ENCODE assay signal across 29 cellular contexts in genomic region chr14:89524412-89524811, GRCh38.
"Had no signal": no experiment of that assay in that cellular context is flagged by ENCODE, and none has a peak within 500 bp of the region (broad histone marks: within the 10 kb centered on the region; RNA-seq: fewer than 3 reads in every experiment).

No MANE protein-coding gene starts in this region.

- ATAC-seq: activated CD4-positive, alpha-beta T cell treated with anti-CD3 and anti-CD28 coated beads for 36 hours; activated naive CD4-positive, alpha-beta T cell treated with anti-CD3 and anti-CD28 coated beads, Interleukin-2, amount 50 U/mL, for 72 hours; activated T-cell treated with anti-CD3 and anti-CD28 coated beads, Interleukin-2, amount 50 U/mL, for 72 hours had no signal

- H3K27ac Mint-ChIP-seq: activated CD4-positive, alpha-beta memory T cell treated with anti-CD3 and anti-CD28 coated beads, Interleukin-2, amount 10 ng/mL, durations not matched to agents 7 days and 5 days; activated CD4-positive, alpha-beta T cell treated with anti-CD3 and anti-CD28 coated beads for 36 hours; activated CD4-positive, alpha-beta T cell treated with anti-CD3 and anti-CD28 coated beads, Interleukin-2, amount 10 ng/mL, durations not matched to agents 24 days and 14 days; activated naive CD4-positive, alpha-beta T cell treated with anti-CD3 and anti-CD28 coated beads, Interleukin-2, amount 10 ng/mL, durations not matched to agents 7 days and 5 days; activated naive CD4-positive, alpha-beta T cell treated with anti-CD3 and anti-CD28 coated beads, Interleukin-2, amount 50 U/mL, for 72 hours; activated naive CD8-positive, alpha-beta T cell treated with anti-CD3 and anti-CD28 coated beads, Interleukin-2, amount 10 ng/mL, durations not matched to agents 7 days and 5 days; activated T-cell treated with anti-CD3 and anti-CD28 coated beads, Interleukin-2, amount 50 U/mL, for 24 hours had no signal

- H3K27me3 Mint-ChIP-seq: activated CD4-positive, alpha-beta memory T cell treated with anti-CD3 and anti-CD28 coated beads, Interleukin-2, amount 10 ng/mL, durations not matched to agents 7 days and 5 days; activated CD4-positive, alpha-beta T cell treated with anti-CD3 and anti-CD28 coated beads for 36 hours; activated CD4-positive, alpha-beta T cell treated with anti-CD3 and anti-CD28 coated beads, Interleukin-2, amount 10 ng/mL, durations not matched to agents 24 days and 14 days; activated naive CD4-positive, alpha-beta T cell treated with anti-CD3 and anti-CD28 coated beads, Interleukin-2, amount 10 ng/mL, durations not matched to agents 7 days and 5 days; activated naive CD8-positive, alpha-beta T cell treated with anti-CD3 and anti-CD28 coated beads, Interleukin-2, amount 10 ng/mL, durations not matched to agents 7 days and 5 days; activated T-cell treated with anti-CD3 and anti-CD28 coated beads, Interleukin-2, amount 50 U/mL, for 24 hours; central memory CD8-positive, alpha-beta T cell had no signal

- DNase-seq: activated CD4-positive, alpha-beta memory T cell treated with anti-CD3 and anti-CD28 coated beads, Interleukin-2, amount 10 ng/mL, durations not matched to agents 7 days and 5 days; activated CD4-positive, alpha-beta T cell treated with anti-CD3 and anti-CD28 coated beads for 36 hours; activated CD4-positive, alpha-beta T cell treated with anti-CD3 and anti-CD28 coated beads, Interleukin-2, amount 10 ng/mL, durations not matched to agents 24 days and 14 days; activated CD4-positive, alpha-beta T cell treated with anti-CD3 and anti-CD28 coated beads, Interleukin-2, amount 50 U/mL, for 4 hours; activated CD4-positive, CD25-positive, alpha-beta regulatory T cell; activated CD4-positive, CD25-positive, alpha-beta regulatory T cell treated with anti-CD3 and anti-CD28 coated beads, Interleukin-2, amount 50 U/mL, for 72 hours; activated CD8-positive, alpha-beta memory T cell treated with anti-CD3 and anti-CD28 coated beads, Interleukin-2, amount 50 U/mL, for 48 hours; activated gamma-delta T cell; activated naive CD4-positive, alpha-beta T cell; activated naive CD4-positive, alpha-beta T cell treated with anti-CD3 and anti-CD28 coated beads, Interleukin-2, amount 10 ng/mL, durations not matched to agents 7 days and 5 days; activated naive CD8-positive, alpha-beta T cell treated with anti-CD3 and anti-CD28 coated beads, Interleukin-2, amount 10 ng/mL, durations not matched to agents 7 days and 5 days; activated T-cell treated with anti-CD3 and anti-CD28 coated beads for 4 hours; activated T-cell treated with anti-CD3 and anti-CD28 coated beads, Interleukin-2, amount 50 U/mL, for 24 hours; activated T-cell treated with anti-CD3 and anti-CD28 coated beads, Interleukin-2, amount 50 U/mL, for 72 hours; brain microvascular endothelial cell; cortex of kidney; dermis blood vessel endothelial cell; effector CD4-positive, alpha-beta T cell; esophagus squamous epithelium; foreskin melanocyte; T-helper 1 cell; T-helper 2 cell had no signal

- H3K36me3 ChIP-seq: brain microvascular endothelial cell, esophagus squamous epithelium had no signal

- H3K4me3 Mint-ChIP-seq: activated CD4-positive, alpha-beta memory T cell treated with anti-CD3 and anti-CD28 coated beads, Interleukin-2, amount 10 ng/mL, durations not matched to agents 7 days and 5 days; activated CD4-positive, alpha-beta T cell treated with anti-CD3 and anti-CD28 coated beads for 36 hours; activated CD4-positive, alpha-beta T cell treated with anti-CD3 and anti-CD28 coated beads, Interleukin-2, amount 10 ng/mL, durations not matched to agents 24 days and 14 days; activated naive CD4-positive, alpha-beta T cell treated with anti-CD3 and anti-CD28 coated beads, Interleukin-2, amount 10 ng/mL, durations not matched to agents 7 days and 5 days; activated naive CD8-positive, alpha-beta T cell treated with anti-CD3 and anti-CD28 coated beads, Interleukin-2, amount 10 ng/mL, durations not matched to agents 7 days and 5 days; activated T-cell treated with anti-CD3 and anti-CD28 coated beads, Interleukin-2, amount 50 U/mL, for 24 hours; activated T-cell treated with anti-CD3 and anti-CD28 coated beads, Interleukin-2, amount 50 U/mL, for 72 hours; central memory CD8-positive, alpha-beta T cell had no signal

- H3K27me3 ChIP-seq: brain microvascular endothelial cell, esophagus squamous epithelium had no signal

- H3K9me3 Mint-ChIP-seq: central memory CD8-positive, alpha-beta T cell had no signal

- H3K4me3 ChIP-seq: esophagus squamous epithelium had no signal

- H3K27ac ChIP-seq: brain microvascular endothelial cell, epithelial cell of prostate, esophagus squamous epithelium had no signal

- H3K4me1 Mint-ChIP-seq: activated CD4-positive, alpha-beta T cell treated with anti-CD3 and anti-CD28 coated beads, Interleukin-2, amount 10 ng/mL, durations not matched to agents 24 days and 14 days had no signal

- H3K4me1 ChIP-seq: esophagus squamous epithelium had no signal

- FAIRE-seq: astrocyte, bronchial epithelial cell, endometrium, endothelial cell of umbilical vein had no signal
